Comparison of ENCODE assay signal across 18 cellular contexts in the genomic region with DNA sequence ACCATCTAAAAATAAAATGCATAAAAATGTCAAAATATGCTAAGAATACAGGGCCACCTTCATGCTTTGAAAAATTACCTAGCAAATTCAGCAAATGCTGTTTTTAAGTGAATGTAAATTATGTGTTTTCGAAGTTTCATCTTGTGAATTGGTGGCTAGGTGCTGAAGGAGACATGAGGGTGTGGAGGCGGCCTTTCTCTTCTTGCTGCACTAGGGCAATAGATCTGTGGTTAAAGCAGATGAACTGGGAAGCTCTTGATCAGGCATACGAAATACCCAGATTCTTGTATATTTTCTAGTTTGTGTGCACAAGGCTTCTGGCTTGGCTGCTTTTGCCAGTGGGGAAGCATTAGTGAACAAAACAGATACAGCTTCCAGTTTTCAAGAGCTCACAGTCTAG.
DNase-seq lines count a peak whose midpoint lies in the region; ATAC-seq and TF ChIP-seq lines count a peak whose summit lies in the region.
"Had no signal": no experiment of that assay in that cellular context is flagged by ENCODE, and none has a peak within 500 bp of the region (broad histone marks: within the 10 kb centered on the region; RNA-seq: fewer than 3 reads in every experiment).

No MANE protein-coding gene starts in this region.

- no peaks in the 10 kb centered on the region for H3K9me3 ChIP-seq in CD4-positive, alpha-beta memory T cell (ENCODE audit: control insufficient read depth in 1 of 2, low read length in 2 of 2)
- no peaks in the 10 kb centered on the region for H3K9me3 ChIP-seq in parathyroid adenoma (ENCODE audit: control insufficient read depth, low read length)
- H3K9me3 ChIP-seq in CD8-positive, alpha-beta memory T cell (ENCODE audit: low read length), result no peaks in the 10 kb centered on the region

- no peak for TF ChIP-seq CTCF in parathyroid adenoma (IDR thresholded peaks at IDR 0.05)

- H2AFZ ChIP-seq in parathyroid adenoma, result peak overlapping the region; percentile 50
- H2AFZ ChIP-seq: GM23338 had no signal

- peaks cover 64% of the 10 kb centered on the region for H3K4me1 Mint-ChIP-seq in activated naive CD4-positive, alpha-beta T cell treated with anti-CD3 and anti-CD28 coated beads for 36 hours (ENCODE audit: low read depth)
- H3K4me1 Mint-ChIP-seq in CD4-positive, alpha-beta memory T cell, result peaks cover 25 to 45% (median 37%) of the 10 kb centered on the region in 4 donors
- H3K4me1 Mint-ChIP-seq in T-cell, result peaks cover 55 to 63% (median 61%) of the 10 kb centered on the region in 3 donors
- H3K4me1 Mint-ChIP-seq in CD8-positive, alpha-beta memory T cell, result peaks cover 35 to 75% (median 72%) of the 10 kb centered on the region in 3 donors

- H3K9ac ChIP-seq in parathyroid adenoma, result no peak overlapping the region

- peak overlapping the region; percentile 33 for H3K27ac Mint-ChIP-seq in activated naive CD4-positive, alpha-beta T cell treated with anti-CD3 and anti-CD28 coated beads for 36 hours
- H3K27ac Mint-ChIP-seq in CD4-positive, alpha-beta memory T cell, result peak overlapping the region in 4 of 7 donors; percentile 7 to 31 (median 16)
- H3K27ac Mint-ChIP-seq in T-cell, result peak overlapping the region; percentile 51 to 81
- peak overlapping the region in 2 of 8 donors; percentile 9 to 14 for H3K27ac Mint-ChIP-seq in CD8-positive, alpha-beta memory T cell
- H3K27ac Mint-ChIP-seq: CD4-positive, CD25-positive, alpha-beta regulatory T cell; GM23338; HFFc6 had no signal

- H3K79me2 ChIP-seq in parathyroid adenoma, result no peaks in the 10 kb centered on the region

- H3K27me3 ChIP-seq in CD4-positive, alpha-beta memory T cell (ENCODE audit: insufficient read depth, low read length), result no peaks in the 10 kb centered on the region
- no peaks in the 10 kb centered on the region for H3K27me3 ChIP-seq in parathyroid adenoma (ENCODE audit: control insufficient read depth, insufficient read depth, low read length)
- no peaks in the 10 kb centered on the region for H3K27me3 ChIP-seq in CD8-positive, alpha-beta memory T cell (ENCODE audit: insufficient read depth, low read length, poor library complexity, severe bottlenecking)

- H3K36me3 Mint-ChIP-seq in activated naive CD4-positive, alpha-beta T cell treated with anti-CD3 and anti-CD28 coated beads for 36 hours (ENCODE audit: low read depth), result no peaks in the 10 kb centered on the region
- no peaks in the 10 kb centered on the region for H3K36me3 Mint-ChIP-seq in CD4-positive, alpha-beta memory T cell
- no peaks in the 10 kb centered on the region for H3K36me3 Mint-ChIP-seq in T-cell
- no peaks in the 10 kb centered on the region for H3K36me3 Mint-ChIP-seq in CD8-positive, alpha-beta memory T cell
- H3K36me3 Mint-ChIP-seq: CD4-positive, CD25-positive, alpha-beta regulatory T cell had no signal

- peaks cover 77% of the 10 kb centered on the region for H3K4me1 ChIP-seq in CD4-positive, alpha-beta memory T cell (ENCODE audit: insufficient read depth, low read length)
- H3K4me1 ChIP-seq in parathyroid adenoma, result peaks cover 31% of the 10 kb centered on the region
- peaks cover 52% of the 10 kb centered on the region for H3K4me1 ChIP-seq in CD8-positive, alpha-beta memory T cell (ENCODE audit: insufficient read depth, low read length)

- H3K4me2 ChIP-seq in parathyroid adenoma (ENCODE audit: low read length), result peak overlapping the region; percentile 19
- H3K4me2 ChIP-seq: GM23338 had no signal

- H3K4me3 Mint-ChIP-seq in activated naive CD4-positive, alpha-beta T cell treated with anti-CD3 and anti-CD28 coated beads for 36 hours, result no peak overlapping the region
- peak overlapping the region in 2 of 8 donors; percentile 11 to 36 for H3K4me3 Mint-ChIP-seq in CD4-positive, alpha-beta memory T cell
- H3K4me3 Mint-ChIP-seq in T-cell, result peak overlapping the region in 1 of 3 donors; percentile 33
- peak overlapping the region in 2 of 7 donors; percentile 19 to 23 for H3K4me3 Mint-ChIP-seq in CD8-positive, alpha-beta memory T cell
- H3K4me3 Mint-ChIP-seq: CD4-positive, CD25-positive, alpha-beta regulatory T cell; GM23338; HFFc6 had no signal

- intact Hi-C loops in activated naive CD4-positive, alpha-beta T cell treated with anti-CD3 and anti-CD28 coated beads for 36 hours (cut with micrococcal nuclease), result loop anchor here (5.0 kb wide), 1 partner anchor 1138 kb away; no protein-coding TSS in a partner anchor
- intact Hi-C loops in CD4-positive, alpha-beta memory T cell (cut with micrococcal nuclease), result loop anchor here (10.0 kb wide), 1 partner anchor 144 kb away; no protein-coding TSS in a partner anchor

- no peaks in the 10 kb centered on the region for H3K9me3 Mint-ChIP-seq in activated naive CD4-positive, alpha-beta T cell treated with anti-CD3 and anti-CD28 coated beads for 36 hours
- H3K9me3 Mint-ChIP-seq in CD4-positive, alpha-beta memory T cell, result no peaks in the 10 kb centered on the region
- no peaks in the 10 kb centered on the region for H3K9me3 Mint-ChIP-seq in T-cell
- H3K9me3 Mint-ChIP-seq in CD8-positive, alpha-beta memory T cell, result no peaks in the 10 kb centered on the region
- H3K9me3 Mint-ChIP-seq: GM23338, HFFc6 had no signal

- no peaks in the 10 kb centered on the region for H3K36me3 ChIP-seq in CD4-positive, alpha-beta memory T cell (ENCODE audit: insufficient read depth, low read length)
- no peaks in the 10 kb centered on the region for H3K36me3 ChIP-seq in parathyroid adenoma (ENCODE audit: control insufficient read depth, insufficient read depth, low read length)
- no peaks in the 10 kb centered on the region for H3K36me3 ChIP-seq in CD8-positive, alpha-beta memory T cell (ENCODE audit: insufficient read depth, low read length)

- CTCF ChIA-PET in activated naive CD4-positive, alpha-beta T cell treated with anti-CD3 and anti-CD28 coated beads for 36 hours (lab: Charles Lee), result no interaction called here
- CTCF ChIA-PET in CD4-positive, alpha-beta memory T cell (lab: Charles Lee; ENCODE audit: partially characterized antibody), result interaction anchor here (1.1 to 2.0 kb wide), 2 partner anchors 26 to 142 kb away, joined by 3 to 4 read pairs; no protein-coding TSS in a partner anchor
- CTCF ChIA-PET in T-cell (lab: Charles Lee), result interaction anchor here in 1 of 2 donors (0.7 kb wide), 1 partner anchor 141 kb away, joined by 3 read pairs; no protein-coding TSS in a partner anchor
- CTCF ChIA-PET in CD8-positive, alpha-beta memory T cell (lab: Charles Lee), result no interaction called here

- ATAC-seq in T-cell (replicated peaks in 1 of 4), result no peak
- ATAC-seq: GM23338, HCT116 had no signal

- no peak for DNase-seq in activated naive CD4-positive, alpha-beta T cell treated with anti-CD3 and anti-CD28 coated beads for 36 hours
- no peak for DNase-seq in activated naive CD4-positive, alpha-beta T cell treated with Interleukin-2 at 50 U/mL for 16 hours
- no peak for DNase-seq in CD4-positive, alpha-beta memory T cell
- DNase-seq in T-cell (no peak), NCI-H128 (lab: John Stamatoyannopoulos, UW; ENCODE audit: unreplicated experiment) (no peak), NCI-H1436 (lab: John Stamatoyannopoulos, UW) (no peak)
- DNase-seq in CD8-positive, alpha-beta memory T cell, result no peak
- DNase-seq: 8988T; C1 segment of cervical spinal cord; Calu3; CD4-positive, CD25-positive, alpha-beta regulatory T cell; DMS79 treated with DMSO at 0.1 percent for 48 hours; GF-D8; H7; HFFc6 had no signal

- no peak overlapping the region for H3K4me3 ChIP-seq in CD4-positive, alpha-beta memory T cell (ENCODE audit: low read length in 2 of 2)
- H3K4me3 ChIP-seq in parathyroid adenoma (ENCODE audit: low read depth, low read length), result peak overlapping the region; percentile 25
- no peak overlapping the region for H3K4me3 ChIP-seq in CD8-positive, alpha-beta memory T cell (ENCODE audit: low read length)
- H3K4me3 ChIP-seq: GM23338 had no signal

- H3K27me3 Mint-ChIP-seq in activated naive CD4-positive, alpha-beta T cell treated with anti-CD3 and anti-CD28 coated beads for 36 hours (ENCODE audit: low read depth), result no peaks in the 10 kb centered on the region
- no peaks in the 10 kb centered on the region for H3K27me3 Mint-ChIP-seq in CD4-positive, alpha-beta memory T cell
- H3K27me3 Mint-ChIP-seq in T-cell, result no peaks in the 10 kb centered on the region
- no peaks in the 10 kb centered on the region for H3K27me3 Mint-ChIP-seq in CD8-positive, alpha-beta memory T cell
- H3K27me3 Mint-ChIP-seq: CD4-positive, CD25-positive, alpha-beta regulatory T cell had no signal

- POLR2A ChIA-PET in CD4-positive, alpha-beta memory T cell (lab: Charles Lee; ENCODE audit: partially characterized antibody), result interaction anchor here (1.9 kb wide), 1 partner anchor 28 kb away, joined by 6 read pairs; no protein-coding TSS in a partner anchor
- POLR2A ChIA-PET in T-cell (lab: Charles Lee), result no interaction called here
- POLR2A ChIA-PET in CD8-positive, alpha-beta memory T cell (lab: Charles Lee), result no interaction called here

- H3K27ac ChIP-seq in CD4-positive, alpha-beta memory T cell (ENCODE audit: low read depth, low read length), result no peak overlapping the region
- peak overlapping the region; percentile 80 for H3K27ac ChIP-seq in parathyroid adenoma
- H3K27ac ChIP-seq in CD8-positive, alpha-beta memory T cell (ENCODE audit: low read depth, low read length), result no peak overlapping the region
